17 cellular contexts compared by ENCODE assay signal in genomic region chr6:158255280-158255973, GRCh38. TPM values are rescaled to one million over a fixed set of nuclear protein-coding genes. Genes with fewer than 3 reads are reported as not detected.
DNase-seq lines count a peak whose midpoint lies in the region; ATAC-seq and TF ChIP-seq lines count a peak whose summit lies in the region.
"Had no signal": no experiment of that assay in that cellular context is flagged by ENCODE, and none has a peak within 500 bp of the region (broad histone marks: within the 10 kb centered on the region; RNA-seq: fewer than 3 reads in every experiment).

No MANE protein-coding gene starts in this region.

- H3K27me3 ChIP-seq in OCI-LY1 (ENCODE audit: insufficient read depth, low read length), result no peaks in the 10 kb centered on the region
- H3K27me3 ChIP-seq in heart left ventricle, result no peaks in the 10 kb centered on the region
- no peaks in the 10 kb centered on the region for H3K27me3 ChIP-seq in skeletal muscle tissue (ENCODE audit: control insufficient read depth in 3 of 3, insufficient read depth in 3 of 3, low read length in 3 of 3)
- no peaks in the 10 kb centered on the region for H3K27me3 ChIP-seq in ascending aorta
- H3K27me3 ChIP-seq: breast epithelium, vagina had no signal

- TF ChIP-seq POLR2A in heart left ventricle (IDR thresholded peaks at IDR 0.05), result no peak

- no peak overlapping the region for H2AFZ ChIP-seq in OCI-LY1 (ENCODE audit: low read length)
- H2AFZ ChIP-seq: parathyroid adenoma had no signal

- WGBS in heart left ventricle, 4 donors, result 66 to 72% (median 70%) methylated on average over 3 of the region's 3 CpGs

- TF ChIP-seq CTCF in OCI-LY1 (IDR thresholded peaks at IDR 0.05; ENCODE audit: low read length) (no peak), heart left ventricle (IDR thresholded peaks at IDR 0.05) (no peak), ascending aorta (IDR thresholded peaks at IDR 0.05) (no peak)

- peaks cover 61% of the 10 kb centered on the region for H3K4me1 Mint-ChIP-seq in activated naive CD4-positive, alpha-beta T cell treated with anti-CD3 and anti-CD28 coated beads, Interleukin-2, amount 50 U/mL, for 24 hours

- peak in 3 of 4 donors; percentile 28 to 59 (median 45) for ATAC-seq in heart left ventricle
- ATAC-seq in HG03135 (IDR thresholded peaks at IDR 0.05; ENCODE audit: unreplicated experiment), result no peak

- intact Hi-C loops in heart left ventricle (cut with DNase I), result no loop called here
- intact Hi-C loops in ascending aorta (cut with DNase I), result no loop called here

- peak overlapping the region; percentile 43 for H3K27ac Mint-ChIP-seq in activated naive CD4-positive, alpha-beta T cell treated with anti-CD3 and anti-CD28 coated beads, Interleukin-2, amount 50 U/mL, for 24 hours
- H3K27ac Mint-ChIP-seq: activated B cell treated with CpG ODN at 0.5 μM for 24 hours had no signal

- no peak for DNase-seq in activated naive CD4-positive, alpha-beta T cell treated with Interleukin-2 at 50 U/mL for 16 hours
- DNase-seq in heart left ventricle, result no peak
- no peak for DNase-seq in ascending aorta (ENCODE audit: low spot score in 2 of 2)
- no peak for DNase-seq in KG1 (lab: John Stamatoyannopoulos, UW)
- DNase-seq: activated B cell treated with CpG ODN at 0.5 μM for 24 hours; effector CD8-positive, alpha-beta T cell; hypothalamus; NCI-H1092; NCI-H82; stimulated activated naive CD4-positive, alpha-beta T cell treated with Interleukin-2 at 50 U/mL for 16 hours had no signal

- H3K4me3 ChIP-seq in OCI-LY1 (ENCODE audit: low read depth, low read length, poor library complexity, severe bottlenecking), result no peak overlapping the region
- H3K4me3 ChIP-seq in heart left ventricle, result no peak overlapping the region
- no peak overlapping the region for H3K4me3 ChIP-seq in skeletal muscle tissue (ENCODE audit: low read length in 3 of 3)
- no peak overlapping the region for H3K4me3 ChIP-seq in ascending aorta
- H3K4me3 ChIP-seq: breast epithelium, vagina had no signal

- H3K9me3 Mint-ChIP-seq in activated naive CD4-positive, alpha-beta T cell treated with anti-CD3 and anti-CD28 coated beads, Interleukin-2, amount 50 U/mL, for 24 hours, result no peaks in the 10 kb centered on the region
- H3K9me3 Mint-ChIP-seq: activated B cell treated with CpG ODN at 0.5 μM for 24 hours had no signal

- H3K9ac ChIP-seq in OCI-LY1 (ENCODE audit: low read length), result no peak overlapping the region; the same call in 1 of the 2 replicates
- H3K9ac ChIP-seq in skeletal muscle tissue (ENCODE audit: low read depth in 1 of 3, low read length in 3 of 3), result no peak overlapping the region
- H3K9ac ChIP-seq: parathyroid adenoma had no signal

- H3F3A ChIP-seq in OCI-LY1 (ENCODE audit: insufficient read depth, low read length), result peaks cover 3% of the 10 kb centered on the region; the same call in 1 of the 2 replicates

- H4K20me1 ChIP-seq in OCI-LY1 (ENCODE audit: insufficient read depth, low read length), result no peaks in the 10 kb centered on the region

- H3K36me3 Mint-ChIP-seq in activated naive CD4-positive, alpha-beta T cell treated with anti-CD3 and anti-CD28 coated beads, Interleukin-2, amount 50 U/mL, for 24 hours, result peaks cover 10% of the 10 kb centered on the region

- peaks cover 67% of the 10 kb centered on the region for H3K4me1 ChIP-seq in OCI-LY1 (ENCODE audit: insufficient read depth, low read length, severe bottlenecking)
- peaks cover 0 to 20% (median 11%) of the 10 kb centered on the region in 12 donors for H3K4me1 ChIP-seq in heart left ventricle
- H3K4me1 ChIP-seq in skeletal muscle tissue (ENCODE audit: control insufficient read depth in 3 of 3, insufficient read depth in 3 of 3, low read length in 3 of 3), result peaks cover 17 to 37% (median 25%) of the 10 kb centered on the region in 3 donors
- no peaks in the 10 kb centered on the region for H3K4me1 ChIP-seq in ascending aorta
- H3K4me1 ChIP-seq: breast epithelium had no signal

- peak overlapping the region; percentile 5 for H3K4me3 Mint-ChIP-seq in activated naive CD4-positive, alpha-beta T cell treated with anti-CD3 and anti-CD28 coated beads, Interleukin-2, amount 50 U/mL, for 24 hours
- H3K4me3 Mint-ChIP-seq: activated B cell treated with CpG ODN at 0.5 μM for 24 hours had no signal

- H3K36me3 ChIP-seq in OCI-LY1 (ENCODE audit: insufficient read depth, low read length), result peaks cover 25% of the 10 kb centered on the region; the same call in 1 of the 2 replicates
- no peaks in the 10 kb centered on the region for H3K36me3 ChIP-seq in heart left ventricle
- no peaks in the 10 kb centered on the region for H3K36me3 ChIP-seq in skeletal muscle tissue (ENCODE audit: control insufficient read depth in 3 of 3, insufficient read depth in 3 of 3, low read length in 3 of 3)
- H3K36me3 ChIP-seq in ascending aorta, result no peaks in the 10 kb centered on the region
- H3K36me3 ChIP-seq: breast epithelium, vagina had no signal

- peak overlapping the region; percentile 88 for H3K27ac ChIP-seq in OCI-LY1 (ENCODE audit: low read depth, low read length, poor library complexity, severe bottlenecking)
- H3K27ac ChIP-seq in heart left ventricle, result no peak overlapping the region
- H3K27ac ChIP-seq in skeletal muscle tissue (ENCODE audit: low read depth, low read length), result peak overlapping the region; percentile 8
- H3K27ac ChIP-seq in ascending aorta, result no peak overlapping the region
- H3K27ac ChIP-seq: breast epithelium, parathyroid adenoma, vagina had no signal

- no peaks in the 10 kb centered on the region for H3K27me3 Mint-ChIP-seq in activated naive CD4-positive, alpha-beta T cell treated with anti-CD3 and anti-CD28 coated beads, Interleukin-2, amount 50 U/mL, for 24 hours
- H3K27me3 Mint-ChIP-seq: activated B cell treated with CpG ODN at 0.5 μM for 24 hours had no signal

- H3K9me3 ChIP-seq in OCI-LY1 (ENCODE audit: low read length) (no peaks in the 10 kb centered on the region), heart left ventricle (no peaks in the 10 kb centered on the region), skeletal muscle tissue (ENCODE audit: control insufficient read depth in 3 of 3, low read length in 3 of 3) (no peaks in the 10 kb centered on the region), ascending aorta (no peaks in the 10 kb centered on the region)
- H3K9me3 ChIP-seq: breast epithelium, vagina had no signal

- no peaks in the 10 kb centered on the region for H3K9me2 ChIP-seq in OCI-LY1 (ENCODE audit: low read depth, low read length)

- peak overlapping the region; percentile 50; the same call in 1 of the 2 replicates for H3K4me2 ChIP-seq in OCI-LY1 (ENCODE audit: low read length)

- peaks cover 93% of the 10 kb centered on the region for H3K79me2 ChIP-seq in OCI-LY1 (ENCODE audit: insufficient read depth, low read length)

RNA-seq across cellular contexts. Expression of gene TULP4, which starts 56.8 kb away (rescaled TPM):
- 100 to 1,000 TPM in 5 of 9 donors, 10 to 100 TPM in 4; 84.5 to 134 (median 100) TPM for total RNA-seq in heart left ventricle
- polyA plus RNA-seq in heart left ventricle, result 10 to 100 TPM in 1 of 2 donors, 1 to 10 TPM in 1; 9.6 to 16.2 TPM
- total RNA-seq in skeletal muscle tissue, result 634 TPM
- 18.5 TPM for total RNA-seq in ascending aorta

Comparison
In these comparisons a context has a peak if more than half of its experiments do, and no peak if none do; other contexts are left out.
1. H3K27ac ChIP-seq: peak in OCI-LY1 (single experiment) and skeletal muscle tissue (single experiment); none in heart left ventricle (0 of 12) and ascending aorta (0 of 2).